In the genomic region with DNA sequence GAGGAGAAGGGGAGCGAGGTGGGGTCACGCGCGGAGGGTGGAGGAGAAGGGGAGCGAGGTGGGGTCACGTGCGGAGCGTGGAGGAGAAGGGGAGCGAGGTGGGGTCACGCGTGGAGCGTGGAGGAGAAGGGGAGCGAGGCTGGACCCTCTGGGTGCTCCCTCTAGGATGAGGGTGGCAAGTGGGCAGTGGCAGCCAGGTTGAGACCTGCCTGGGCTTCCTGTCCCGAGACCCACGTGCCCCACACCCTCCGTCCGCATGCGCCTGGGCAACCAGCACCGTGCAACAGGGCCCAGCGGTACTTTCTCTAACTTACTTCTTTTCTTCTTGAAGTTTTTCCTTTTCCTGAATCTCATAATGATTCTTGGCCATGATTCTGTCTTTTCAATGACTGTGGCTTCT, we compare ENCODE assay signal across 14 cellular contexts. TPM values are rescaled to one million over a fixed set of nuclear protein-coding genes. Genes with fewer than 3 reads are reported as not detected.
DNase-seq lines count a peak whose midpoint lies in the region; ATAC-seq and TF ChIP-seq lines count a peak whose summit lies in the region.
"Had no signal": no experiment of that assay in that cellular context is flagged by ENCODE, and none has a peak within 500 bp of the region (broad histone marks: within the 10 kb centered on the region; RNA-seq: fewer than 3 reads in every experiment).

No MANE protein-coding gene starts in this region.

- H3F3A ChIP-seq in PC-9 (ENCODE audit: insufficient read depth, low read depth) = peaks cover 14% of the 10 kb centered on the region; the same call in 1 of the 2 replicates

- H3K4me1 ChIP-seq in left ventricle myocardium inferior (peaks cover 39% of the 10 kb centered on the region), PC-9 (replicated peaks; ENCODE audit: insufficient read depth) (no peaks in the 10 kb centered on the region)
- H3K4me1 ChIP-seq in effector memory CD4-positive, alpha-beta T cell (ENCODE audit: control insufficient read depth, insufficient read depth, low read length, poor library complexity, severe bottlenecking) = no peaks in the 10 kb centered on the region

- H3K36me3 Mint-ChIP-seq in chondrocyte (ENCODE audit: low read depth) (peaks cover 20% of the 10 kb centered on the region), HFFc6 (ENCODE audit: low read depth) (peaks cover 9% of the 10 kb centered on the region; the same call in 1 of the 2 replicates)

- H3K27me3 Mint-ChIP-seq in chondrocyte (ENCODE audit: low read depth) = no peaks in the 10 kb centered on the region
- peaks cover 4% of the 10 kb centered on the region for H3K27me3 Mint-ChIP-seq in HFFc6 (ENCODE audit: insufficient read depth)
- H3K27me3 Mint-ChIP-seq: CD4-positive, CD25-positive, alpha-beta regulatory T cell had no signal

- no peaks in the 10 kb centered on the region for H3K27me3 ChIP-seq in left ventricle myocardium inferior (ENCODE audit: low read depth)
- H3K27me3 ChIP-seq in effector memory CD4-positive, alpha-beta T cell (replicated peaks; ENCODE audit: control insufficient read depth, insufficient read depth, low read length, poor library complexity, severe bottlenecking) = no peaks in the 10 kb centered on the region
- no peaks in the 10 kb centered on the region for H3K27me3 ChIP-seq in PC-9 (ENCODE audit: insufficient read depth, low read depth)
- H3K27me3 ChIP-seq: BLaER1 treated with 17β-estradiol and CSF1 and Interleukin-3, amounts not matched to agents 10 nM and 100 nM had no signal

- H3K9me3 Mint-ChIP-seq in chondrocyte (ENCODE audit: low read depth) (no peaks in the 10 kb centered on the region), HFFc6 (no peaks in the 10 kb centered on the region)
- H3K9me3 Mint-ChIP-seq: CD4-positive, CD25-positive, alpha-beta regulatory T cell; GM23338 had no signal

- H3K27ac Mint-ChIP-seq in chondrocyte (ENCODE audit: unreplicated experiment) = peak overlapping the region; percentile 75
- H3K27ac Mint-ChIP-seq in HFFc6 = no peak overlapping the region
- H3K27ac Mint-ChIP-seq: CD4-positive, CD25-positive, alpha-beta regulatory T cell; GM23338 had no signal

- H3K79me2 ChIP-seq in PC-9 (ENCODE audit: low read depth) = no peaks in the 10 kb centered on the region

- no peak overlapping the region for H2AFZ ChIP-seq in PC-9
- H2AFZ ChIP-seq: GM23338 had no signal

- H3K9me3 ChIP-seq in left ventricle myocardium inferior (replicated peaks) (no peaks in the 10 kb centered on the region), PC-9 (ENCODE audit: insufficient read depth, low read depth) (no peaks in the 10 kb centered on the region)
- H3K9me3 ChIP-seq in effector memory CD4-positive, alpha-beta T cell (ENCODE audit: control insufficient read depth, low read length) = no peaks in the 10 kb centered on the region
- H3K9me3 ChIP-seq: BLaER1 treated with 17β-estradiol and CSF1 and Interleukin-3, amounts not matched to agents 10 nM and 100 nM had no signal

- H3K4me3 Mint-ChIP-seq in chondrocyte (ENCODE audit: unreplicated experiment) = no peak overlapping the region
- no peak overlapping the region for H3K4me3 Mint-ChIP-seq in HFFc6
- H3K4me3 Mint-ChIP-seq: CD4-positive, CD25-positive, alpha-beta regulatory T cell; GM23338 had no signal

- no peak overlapping the region for H3K4me3 ChIP-seq in left ventricle myocardium inferior
- H3K4me3 ChIP-seq in effector memory CD4-positive, alpha-beta T cell (ENCODE audit: insufficient read depth, low read depth, low read length, poor library complexity, severe bottlenecking) = no peak overlapping the region
- H3K4me3 ChIP-seq in PC-9 = no peak overlapping the region
- H3K4me3 ChIP-seq: BLaER1 treated with 17β-estradiol and CSF1 and Interleukin-3, amounts not matched to agents 10 nM and 100 nM; GM23338 had no signal

- H3K4me1 Mint-ChIP-seq in chondrocyte (ENCODE audit: low read depth) (peaks cover 31% of the 10 kb centered on the region), HFFc6 (ENCODE audit: low read depth) (peaks cover 23% of the 10 kb centered on the region)
- H3K4me1 Mint-ChIP-seq: CD4-positive, CD25-positive, alpha-beta regulatory T cell had no signal

- no peak for ATAC-seq in left cardiac atrium
- ATAC-seq: GM23338 had no signal

- TF ChIP-seq CTCF in left ventricle myocardium inferior (IDR thresholded peaks at IDR 0.05; ENCODE audit: borderline replicate concordance) = no peak
- no peak for TF ChIP-seq CTCF in chondrocyte (IDR thresholded peaks at IDR 0.05)
- no peak for TF ChIP-seq CTCF in HFFc6 (IDR thresholded peaks at IDR 0.05)
- TF ChIP-seq CTCF in PC-9 (conservative IDR thresholded peaks at IDR 0.05) = no peak

- H3K4me2 ChIP-seq in PC-9 = no peak overlapping the region
- H3K4me2 ChIP-seq: GM23338 had no signal

- POLR2A ChIA-PET in PC-9 (lab: Charles Lee; ENCODE audit: unreplicated experiment) = no interaction called here

- DNase-seq in left ventricle myocardium inferior (no peak), left cardiac atrium (no peak), chondrocyte (ENCODE audit: low spot score) (no peak), mesenteric fat pad (ENCODE audit: low spot score) (peak; percentile 73), HFFc6 (no peak), PC-9 (no peak)
- DNase-seq in effector memory CD4-positive, alpha-beta T cell = no peak
- DNase-seq: ACHN; CD4-positive, CD25-positive, alpha-beta regulatory T cell; DMS 273 treated with DMSO at 0.1 percent for 48 hours; H7; IMR-90 had no signal

- H4K20me1 ChIP-seq in PC-9 (ENCODE audit: insufficient read depth) = peaks cover 6% of the 10 kb centered on the region; the same call in 1 of the 2 replicates

- intact Hi-C loops in left ventricle myocardium inferior (cut with micrococcal nuclease) = no loop called here
- intact Hi-C loops in left cardiac atrium (cut with DNase I) = no loop called here
- intact Hi-C loops in PC-9 (cut with micrococcal nuclease; ENCODE audit: unreplicated experiment) = no loop called here

- CTCF ChIA-PET in PC-9 (lab: Charles Lee) = no interaction called here

- no peaks in the 10 kb centered on the region for H3K9me2 ChIP-seq in PC-9 (ENCODE audit: insufficient read depth)

- H3K27ac ChIP-seq in left ventricle myocardium inferior (replicated peaks) = peak overlapping the region; percentile 15
- no peak overlapping the region for H3K27ac ChIP-seq in effector memory CD4-positive, alpha-beta T cell (ENCODE audit: insufficient read depth, low read length, poor library complexity, severe bottlenecking)
- no peak overlapping the region for H3K27ac ChIP-seq in PC-9
- H3K27ac ChIP-seq: BLaER1 treated with 17β-estradiol and CSF1 and Interleukin-3, amounts not matched to agents 10 nM and 100 nM had no signal

- no TSS peak for BruUV-seq in PC-9 (replicated peaks; lab: Mats Ljungman, UMichigan)

- peaks cover 52% of the 10 kb centered on the region for H3K36me3 ChIP-seq in left ventricle myocardium inferior
- H3K36me3 ChIP-seq in effector memory CD4-positive, alpha-beta T cell (ENCODE audit: control insufficient read depth, insufficient read depth, low read length) = peaks cover 61% of the 10 kb centered on the region
- peaks cover 11% of the 10 kb centered on the region; the same call in 1 of the 2 replicates for H3K36me3 ChIP-seq in PC-9 (ENCODE audit: low read depth)

RNA-seq across cellular contexts. Expression of gene MRPL21, which starts 11.1 kb away (rescaled TPM):
- total RNA-seq in left ventricle myocardium inferior (121 TPM), left cardiac atrium (10 to 100 TPM; 76.0 to 89.7 TPM), chondrocyte (31.5 to 41.4 TPM (median 36.9 TPM) in 3 replicates), mesenteric fat pad (41.9 TPM), PC-9 (2021) (81.9 and 88.0 TPM in 2 replicates)
- 10 to 100 TPM; 60.8 to 69.9 (median 63.9) TPM for total RNA-seq in HFFc6 (2021; fragmentation: NEBNext Ultra II Directional; extraction: Animal tissue kit (Norgen Biotek cat#: 25700))

RNA-seq across cellular contexts. Expression of gene IGHMBP2, which starts 11.1 kb away (rescaled TPM):
- total RNA-seq in left ventricle myocardium inferior (13.2 TPM), left cardiac atrium (1 to 10 TPM; 8.2 to 9.0 TPM), chondrocyte (17.4 to 21.4 TPM (median 18.1 TPM) in 3 replicates), mesenteric fat pad (16.7 TPM), PC-9 (2021) (27.0 and 27.6 TPM in 2 replicates)
- total RNA-seq in HFFc6 (2021; fragmentation: NEBNext Ultra II Directional; extraction: Animal tissue kit (Norgen Biotek cat#: 25700)) = 10 to 100 TPM; 11.9 to 15.4 (median 14.1) TPM

RNA-seq across cellular contexts. Expression of gene CPT1A, which starts 50.9 kb away (rescaled TPM):
- total RNA-seq in left ventricle myocardium inferior (73.1 TPM), left cardiac atrium (10 to 100 TPM; 56.6 to 63.5 TPM), chondrocyte (58.0 to 83.0 TPM (median 58.8 TPM) in 3 replicates), mesenteric fat pad (51.9 TPM), PC-9 (2021) (29.7 and 36.3 TPM in 2 replicates)
- total RNA-seq in HFFc6 (2021; fragmentation: NEBNext Ultra II Directional; extraction: Animal tissue kit (Norgen Biotek cat#: 25700)) = 10 to 100 TPM; 35.5 to 63.7 (median 55.8) TPM
